Comparison of ENCODE assay signal across 8 cellular contexts in genomic region chr11:65861533-65862183, GRCh38. TPM values are rescaled to one million over a fixed set of nuclear protein-coding genes. Genes with fewer than 3 reads are reported as not detected.
DNase-seq lines count a peak whose midpoint lies in the region; ATAC-seq and TF ChIP-seq lines count a peak whose summit lies in the region.

No MANE protein-coding gene starts in this region.

- peak overlapping the region; percentile 63 for H3K9ac ChIP-seq in neural progenitor cell

- H3K9me3 Mint-ChIP-seq in CD4-positive, alpha-beta T cell: no peaks in the 10 kb centered on the region
- peaks cover under 1% of the 10 kb centered on the region for H3K9me3 Mint-ChIP-seq in neural progenitor cell

- no peaks in the 10 kb centered on the region for H3K9me2 ChIP-seq in OCI-LY7 (ENCODE audit: insufficient read depth, low read length)

- H4K20me1 ChIP-seq in OCI-LY7 (ENCODE audit: insufficient read depth, low read length): peaks cover 6% of the 10 kb centered on the region
- peaks cover 20% of the 10 kb centered on the region for H4K20me1 ChIP-seq in neural progenitor cell (ENCODE audit: low read depth)

- no peak for ATAC-seq in CD4-positive, alpha-beta T cell (ENCODE audit: poor library complexity)
- no peak for ATAC-seq in GM19351 (IDR thresholded peaks at IDR 0.05; ENCODE audit: unreplicated experiment)

- H3K9me3 ChIP-seq in CD4-positive, alpha-beta T cell (ENCODE audit: control insufficient read depth, low read length): no peaks in the 10 kb centered on the region
- H3K9me3 ChIP-seq in OCI-LY7 (ENCODE audit: low read length): no peaks in the 10 kb centered on the region
- H3K9me3 ChIP-seq in neural progenitor cell (ENCODE audit: low read depth): no peaks in the 10 kb centered on the region

- H3K27me3 Mint-ChIP-seq in CD4-positive, alpha-beta T cell: no peaks in the 10 kb centered on the region
- H3K27me3 Mint-ChIP-seq in neural progenitor cell (ENCODE audit: insufficient read depth, low read depth): peaks cover 17% of the 10 kb centered on the region

- H3K4me2 ChIP-seq in OCI-LY7 (ENCODE audit: low read length) (peak overlapping the region; percentile 96), neural progenitor cell (peak overlapping the region; percentile 90)

- H3K36me3 ChIP-seq in OCI-LY7 (ENCODE audit: insufficient read depth, low read length): peaks cover 61% of the 10 kb centered on the region
- no peaks in the 10 kb centered on the region for H3K36me3 ChIP-seq in neural progenitor cell

- peak overlapping the region; percentile 99 for H3K4me3 ChIP-seq in OCI-LY7 (ENCODE audit: low read depth, low read length, poor library complexity, severe bottlenecking)
- H3K4me3 ChIP-seq in epithelial cell of esophagus (ENCODE audit: low read length): peak overlapping the region; percentile 92
- H3K4me3 ChIP-seq in neural progenitor cell: peak overlapping the region; percentile 87

- peaks cover 46% of the 10 kb centered on the region for H3F3A ChIP-seq in neural progenitor cell (ENCODE audit: low read depth)

- no peaks in the 10 kb centered on the region for H3K27me3 ChIP-seq in CD4-positive, alpha-beta T cell (ENCODE audit: control insufficient read depth, insufficient read depth, low read length)
- H3K27me3 ChIP-seq in neural progenitor cell: no peaks in the 10 kb centered on the region

- no peak overlapping the region for H3K27ac ChIP-seq in CD4-positive, alpha-beta T cell (ENCODE audit: low read depth, low read length)
- H3K27ac ChIP-seq in OCI-LY7 (ENCODE audit: low read depth, low read length, poor library complexity, severe bottlenecking) (peak overlapping the region; percentile 93), neural progenitor cell (no peak overlapping the region)

- peak in 1 of 10 experiments; percentile 27 for DNase-seq in CD4-positive, alpha-beta T cell
- DNase-seq in OCI-LY7 (ENCODE audit: low spot score) (no peak), epithelial cell of esophagus (ENCODE audit: low read depth) (no peak), neural progenitor cell (ENCODE audit: low spot score) (peak; percentile 1), KG1 (lab: John Stamatoyannopoulos, UW) (no peak), NCI-H2171 treated with DMSO at 0.1 percent for 48 hours (lab: John Stamatoyannopoulos, UW) (no peak), NCI-H524 (lab: John Stamatoyannopoulos, UW) (no peak)

- intact Hi-C loops in CD4-positive, alpha-beta T cell (cut with DNase I, micrococcal nuclease): no loop called here
- intact Hi-C loops in OCI-LY7 (cut with micrococcal nuclease; ENCODE audit: unreplicated experiment): no loop called here

- H3K4me1 Mint-ChIP-seq in CD4-positive, alpha-beta T cell (ENCODE audit: low read depth): peaks cover 36% of the 10 kb centered on the region
- peaks cover 24% of the 10 kb centered on the region for H3K4me1 Mint-ChIP-seq in neural progenitor cell

- H2AFZ ChIP-seq in OCI-LY7 (ENCODE audit: low read length) (no peak overlapping the region), neural progenitor cell (replicated peaks) (no peak overlapping the region)

- H3K36me3 Mint-ChIP-seq in CD4-positive, alpha-beta T cell (ENCODE audit: low read depth): peaks cover 82% of the 10 kb centered on the region
- peaks cover 11% of the 10 kb centered on the region for H3K36me3 Mint-ChIP-seq in neural progenitor cell

- no TSS peak for BruUV-seq in OCI-LY7 (replicated peaks; lab: Mats Ljungman, UMichigan)

- CTCF ChIA-PET in CD4-positive, alpha-beta T cell (lab: Charles Lee): interaction anchor here (0.5 to 5.2 kb wide), 4 partner anchors 23 to 150 kb away, joined by 4 to 80 read pairs (median 22); partner anchors contain the start of genes CCDC85B, FIBP and KAT5
- CTCF ChIA-PET in OCI-LY7 (lab: Charles Lee; ENCODE audit: unreplicated experiment): interaction anchor here (0.7 to 0.9 kb wide), 2 partner anchors 23 to 141 kb away, joined by 3 read pairs; partner anchors contain the start of gene RNASEH2C

- H3K4me1 ChIP-seq in OCI-LY7 (ENCODE audit: insufficient read depth, low read length, poor library complexity, severe bottlenecking): peaks cover 23% of the 10 kb centered on the region
- peaks cover 6% of the 10 kb centered on the region for H3K4me1 ChIP-seq in neural progenitor cell

- TF ChIP-seq CTCF in CD4-positive, alpha-beta T cell (IDR thresholded peaks at IDR 0.05): no peak
- TF ChIP-seq CTCF in OCI-LY7 (conservative IDR thresholded peaks at IDR 0.05; ENCODE audit: low read length): no peak
- TF ChIP-seq CTCF in epithelial cell of esophagus (IDR thresholded peaks at IDR 0.05; ENCODE audit: insufficient read depth, low read depth, low read length, missing control alignments): no peak
- no peak for TF ChIP-seq CTCF in neural progenitor cell (IDR thresholded peaks at IDR 0.05)

- peak overlapping the region; percentile 94 for H3K27ac Mint-ChIP-seq in CD4-positive, alpha-beta T cell
- no peak overlapping the region for H3K27ac Mint-ChIP-seq in neural progenitor cell

- H3K4me3 Mint-ChIP-seq in CD4-positive, alpha-beta T cell: peak overlapping the region; percentile 94
- H3K4me3 Mint-ChIP-seq in neural progenitor cell: peak overlapping the region; percentile 95

- POLR2A ChIA-PET in CD4-positive, alpha-beta T cell (lab: Charles Lee): interaction anchor here (1.2 to 5.8 kb wide), 7 partner anchors 10 to 150 kb away, joined by 3 to 248 read pairs (median 37); partner anchors contain the start of genes BANF1, CCDC85B, EFEMP2 and EIF1AD
- POLR2A ChIA-PET in OCI-LY7 (lab: Charles Lee): interaction anchor here (2.1 to 3.9 kb wide), 2 partner anchors 12 to 27 kb away, joined by 5 to 59 read pairs; partner anchors contain the start of genes CCDC85B and FIBP

- peaks cover 25% of the 10 kb centered on the region for H3K79me2 ChIP-seq in OCI-LY7 (ENCODE audit: insufficient read depth, low read depth, low read length)
- H3K79me2 ChIP-seq in neural progenitor cell (ENCODE audit: low read depth): peaks cover 29% of the 10 kb centered on the region

RNA-seq across cellular contexts. Expression of gene MUS81, which starts 1.4 kb away (rescaled TPM):
- total RNA-seq in CD4-positive, alpha-beta T cell: 10 to 100 TPM; 37.7 to 39.2 TPM
- 110 and 130 TPM in 2 replicates for total RNA-seq in OCI-LY7 (2014; rRNA removed; shearing (Covaris generic))
- 94.2 and 102 TPM in 2 replicates for total RNA-seq in OCI-LY7 (2022)
- 36.8 and 42.4 TPM in 2 replicates for total RNA-seq in neural progenitor cell (ENCODE audit: low replicate concordance)

RNA-seq across cellular contexts. Expression of gene CFL1, which starts 3.7 kb away (rescaled TPM):
- 100 to 1,000 TPM; 322 to 331 TPM for total RNA-seq in CD4-positive, alpha-beta T cell
- total RNA-seq in OCI-LY7 (2014; rRNA removed; shearing (Covaris generic)): 1,019 and 1,146 TPM in 2 replicates
- 1,064 and 1,119 TPM in 2 replicates for total RNA-seq in OCI-LY7 (2022)
- total RNA-seq in neural progenitor cell (ENCODE audit: low replicate concordance): 704 and 971 TPM in 2 replicates

RNA-seq across cellular contexts. Expression of gene EFEMP2, which starts 10.9 kb away (rescaled TPM):
- 1 to 10 TPM; 5.2 to 5.9 TPM for total RNA-seq in CD4-positive, alpha-beta T cell
- 6.1 and 7.2 TPM in 2 replicates for total RNA-seq in OCI-LY7 (2014; rRNA removed; shearing (Covaris generic))
- 7.6 and 8.9 TPM in 2 replicates for total RNA-seq in OCI-LY7 (2022)
- total RNA-seq in neural progenitor cell (ENCODE audit: low replicate concordance): 9.2 and 25.1 TPM in 2 replicates

RNA-seq across cellular contexts. Expression of gene CTSW, which starts 18.0 kb away (rescaled TPM):
- 10 to 100 TPM; 20.6 to 21.6 TPM for total RNA-seq in CD4-positive, alpha-beta T cell
- total RNA-seq in OCI-LY7 (2014; rRNA removed; shearing (Covaris generic)): not detected in 2 replicates
- not detected in 2 replicates for total RNA-seq in OCI-LY7 (2022)
- total RNA-seq in neural progenitor cell (ENCODE audit: low replicate concordance): not detected in 2 replicates

RNA-seq across cellular contexts. Expression of gene FIBP, which starts 26.6 kb away (rescaled TPM):
- 10 to 100 TPM; 19.1 to 19.9 TPM for total RNA-seq in CD4-positive, alpha-beta T cell
- total RNA-seq in OCI-LY7 (2014; rRNA removed; shearing (Covaris generic)): 133 and 184 TPM in 2 replicates
- 89.4 and 97.3 TPM in 2 replicates for total RNA-seq in OCI-LY7 (2022)
- 92.1 and 113 TPM in 2 replicates for total RNA-seq in neural progenitor cell (ENCODE audit: low replicate concordance)
